Comparison of ENCODE assay signal across 8 cellular contexts in genomic region chr10:100999742-101000601, GRCh38. TPM values are rescaled to one million over a fixed set of nuclear protein-coding genes. Genes with fewer than 3 reads are reported as not detected.
DNase-seq lines count a peak whose midpoint lies in the region; ATAC-seq, FAIRE-seq and TF ChIP-seq lines count a peak whose summit lies in the region.

LZTS2 (plus strand) TSS chr10:100999808; CDS start chr10:101002539, 2,731 bp downstream.

- peaks cover 10 to 11% of the 10 kb centered on the region in 2 donors for H3K36me3 Mint-ChIP-seq in stimulated activated naive B cell treated with anti-CD40 and anti-IgM and Interleukin-4, amounts not matched to agents 10 μg/mL and 1 μg/mL and 100 μg/mL, for 72 hours

- H3K9me3 ChIP-seq in ES-I3 (ENCODE audit: control insufficient read depth, insufficient read depth, low read length): no peaks in the 10 kb centered on the region

- H3K27me3 ChIP-seq in layer of hippocampus (ENCODE audit: control insufficient read depth, insufficient read depth, low read length): no peaks in the 10 kb centered on the region

- H3K27ac Mint-ChIP-seq in stimulated activated naive B cell treated with anti-CD40 and anti-IgM and Interleukin-4, amounts not matched to agents 10 μg/mL and 1 μg/mL and 100 μg/mL, for 72 hours: peak within 1 kb of the TSS; percentile 90

- H3K4me1 ChIP-seq in ES-I3 (ENCODE audit: insufficient read depth, low read length): peaks cover 11% of the 10 kb centered on the region

- H3K27me3 Mint-ChIP-seq in stimulated activated naive B cell treated with anti-CD40 and anti-IgM and Interleukin-4, amounts not matched to agents 10 μg/mL and 1 μg/mL and 100 μg/mL, for 72 hours: no peaks in the 10 kb centered on the region

- H3K4me3 Mint-ChIP-seq in stimulated activated naive B cell treated with anti-CD40 and anti-IgM and Interleukin-4, amounts not matched to agents 10 μg/mL and 1 μg/mL and 100 μg/mL, for 72 hours: peak within 1 kb of the TSS; percentile 84

- H3K9me3 Mint-ChIP-seq in stimulated activated naive B cell treated with anti-CD40 and anti-IgM and Interleukin-4, amounts not matched to agents 10 μg/mL and 1 μg/mL and 100 μg/mL, for 72 hours: no peaks in the 10 kb centered on the region

- no peak for TF ChIP-seq CTCF in cardiac fibroblast (IDR thresholded peaks at IDR 0.05; ENCODE audit: low read depth, low read length)

- peaks cover 26 to 34% of the 10 kb centered on the region in 2 donors for H3K4me1 Mint-ChIP-seq in stimulated activated naive B cell treated with anti-CD40 and anti-IgM and Interleukin-4, amounts not matched to agents 10 μg/mL and 1 μg/mL and 100 μg/mL, for 72 hours

- peaks cover 5% of the 10 kb centered on the region; the same call in 1 of the 2 replicates for H3K36me3 ChIP-seq in ES-I3 (ENCODE audit: insufficient read depth, low read length)

- H3K4me3 ChIP-seq in cardiac fibroblast (replicated peaks in 1 of 2; ENCODE audit: low read depth in 2 of 2, low read length in 2 of 2): peak within 1 kb of the TSS; percentile 79 to 82

- ATAC-seq in stimulated activated naive B cell treated with anti-CD40 and anti-IgM and Interleukin-4, amounts not matched to agents 10 μg/mL and 1 μg/mL and 100 μg/mL, for 72 hours (replicated peaks): peak in 1 of 2 donors; percentile 10

- peak; percentile 48 for DNase-seq in M059J (ENCODE audit: low read depth)
- DNase-seq in cardiac fibroblast (ENCODE audit: low read depth in 2 of 2): peak in 1 of 2 donors; percentile 26
- no peak for DNase-seq in stimulated activated naive B cell treated with anti-CD40 and anti-IgM and Interleukin-4, amounts not matched to agents 10 μg/mL and 1 μg/mL and 100 μg/mL, for 72 hours
- DNase-seq in GOT3 (lab: John Stamatoyannopoulos, UW): no peak
- DNase-seq in cerebellar cortex (ENCODE audit: low spot score): no peak
- DNase-seq in HTR-8/SVneo (ENCODE audit: insufficient read length, low spot score): no peak

- FAIRE-seq in HTR-8/SVneo (lab: Jason Lieb, UNC): no peak

- peak within 1 kb of the TSS; percentile 66 for H3K9ac ChIP-seq in ES-I3 (ENCODE audit: low read depth, low read length)

- peak within 1 kb of the TSS; percentile 99 for H3K27ac ChIP-seq in layer of hippocampus (ENCODE audit: low read depth, low read length)

RNA-seq across cellular contexts. Expression of gene LZTS2, which starts in this region (rescaled TPM):
- 25.8 and 61.5 TPM in 2 replicates for total RNA-seq in M059J (2014; rRNA removed; shearing (Covaris generic))
